22 cellular contexts compared by ENCODE assay signal in the genomic region with DNA sequence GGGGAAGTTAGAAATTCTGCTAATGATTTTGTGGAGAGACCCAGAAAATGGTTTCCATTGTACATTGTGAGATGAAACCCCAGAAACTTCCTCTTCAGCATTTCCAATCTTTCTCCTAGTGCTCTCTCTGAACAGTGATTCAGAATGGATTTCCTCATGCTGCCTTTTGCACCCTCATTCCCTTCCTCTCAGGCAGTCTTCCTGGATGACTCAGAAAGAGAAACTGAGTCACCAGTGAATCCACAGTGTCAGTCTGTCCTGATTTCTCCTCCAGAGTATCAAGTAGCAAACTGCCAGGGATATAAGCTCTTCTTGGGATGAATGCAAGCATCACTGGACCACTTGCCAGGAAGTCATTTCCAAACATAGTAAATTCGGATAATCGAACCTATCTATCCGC.
"Had no signal": no experiment of that assay in that cellular context is flagged by ENCODE, and none has a peak within 500 bp of the region (broad histone marks: within the 10 kb centered on the region; RNA-seq: fewer than 3 reads in every experiment).

No MANE protein-coding gene starts in this region.

- H3K36me3 ChIP-seq: ascending aorta, neural progenitor cell, prostate gland, thoracic aorta, upper lobe of left lung had no signal

- H3K4me1 ChIP-seq: ascending aorta, prostate gland, upper lobe of left lung had no signal

- H3K27me3 ChIP-seq: ascending aorta, neural progenitor cell, upper lobe of left lung had no signal

- H3K4me3 ChIP-seq: ascending aorta, lung, neural progenitor cell, prostate gland, smooth muscle cell, thoracic aorta, upper lobe of left lung had no signal

- H3K4me2 ChIP-seq: neural progenitor cell, smooth muscle cell had no signal

- H3K9ac ChIP-seq: neural progenitor cell had no signal

- DNase-seq: activated B cell treated with CpG ODN at 0.5 μM for 24 hours; activated CD4-positive, alpha-beta T cell treated with anti-CD3 and anti-CD28 coated beads for 4 hours; activated CD8-positive, alpha-beta T cell treated with anti-CD3 and anti-CD28 coated beads, Interleukin-2, amount 10 ng/mL, durations not matched to agents 7 days and 5 days; activated effector memory CD4-positive, alpha-beta T cell treated with Interleukin-2 at 50 U/mL for 16 hours; activated naive CD4-positive, alpha-beta T cell treated with anti-CD3 and anti-CD28 coated beads, Interleukin-2, amount 10 ng/mL, durations not matched to agents 7 days and 5 days; activated T-cell treated with anti-CD3 and anti-CD28 coated beads, Interleukin-2, amount 50 U/mL, for 4 hours; effector CD8-positive, alpha-beta T cell; hypothalamus; islet precursor cell; midbrain; right cardiac atrium; stimulated activated CD4-positive, alpha-beta T cell treated with anti-CD3 and anti-CD28 coated beads, Interleukin-4, amount 100 ng/mL, for 4 hours; upper lobe of left lung had no signal

- H3K9me3 ChIP-seq: ascending aorta, prostate gland had no signal

- FAIRE-seq: frontal cortex had no signal

- H2AFZ ChIP-seq: neural progenitor cell had no signal

- H3K27ac ChIP-seq: ascending aorta, neural progenitor cell, prostate gland, thoracic aorta, upper lobe of left lung had no signal

- ATAC-seq: activated CD8-positive, alpha-beta T cell treated with anti-CD3 and anti-CD28 coated beads, Interleukin-2, amount 10 ng/mL, durations not matched to agents 7 days and 5 days; activated T-cell treated with anti-CD3 and anti-CD28 coated beads, Interleukin-2, amount 50 U/mL, for 4 hours; left lobe of liver; right cardiac atrium; stimulated activated memory B cell treated with anti-CD40 and anti-IgM and Interleukin-4, amounts not matched to agents 10 μg/mL and 1 μg/mL and 100 μg/mL, for 72 hours had no signal
